9 cellular contexts compared by ENCODE assay signal in the genomic region with DNA sequence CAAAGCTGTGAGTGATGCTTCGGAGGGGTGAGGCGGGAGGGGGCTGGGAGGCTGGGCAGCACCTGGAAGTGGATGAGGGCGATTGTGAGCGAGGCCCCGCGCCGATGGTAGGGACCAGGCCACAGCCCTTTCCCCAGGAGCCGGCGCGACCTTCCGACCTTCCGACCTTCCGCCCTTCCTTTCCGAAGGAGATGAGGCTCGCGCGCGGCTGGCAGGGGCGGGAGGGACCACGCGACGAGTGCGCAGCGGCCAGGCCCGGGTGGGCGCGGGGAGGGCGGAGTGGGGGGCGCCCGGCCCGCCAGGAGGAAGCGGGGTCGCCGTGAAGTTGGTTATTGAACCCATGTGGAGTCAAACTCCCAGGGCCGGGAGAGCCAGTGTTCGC. TPM values are rescaled to one million over a fixed set of nuclear protein-coding genes. Genes with fewer than 3 reads are reported as not detected.
DNase-seq lines count a peak whose midpoint lies in the region; ATAC-seq, FAIRE-seq and TF ChIP-seq lines count a peak whose summit lies in the region.
"Had no signal": no experiment of that assay in that cellular context is flagged by ENCODE, and none has a peak within 500 bp of the region (broad histone marks: within the 10 kb centered on the region; RNA-seq: fewer than 3 reads in every experiment).

No MANE protein-coding gene starts in this region.

- no peak overlapping the region for H3K27ac Mint-ChIP-seq in activated CD4-positive, alpha-beta memory T cell treated with anti-CD3 and anti-CD28 coated beads, Interleukin-2, amount 10 ng/mL, durations not matched to agents 7 days and 5 days

- POLR2A ChIA-PET in activated CD4-positive, alpha-beta memory T cell treated with anti-CD3 and anti-CD28 coated beads, Interleukin-2, amount 10 ng/mL, durations not matched to agents 7 days and 5 days (lab: Charles Lee) = interaction anchor here (1.4 kb wide), 1 partner anchor 56 kb away, joined by 3 read pairs; a partner anchor contains a TSS

- peaks cover 39% of the 10 kb centered on the region for H3K27me3 Mint-ChIP-seq in activated CD4-positive, alpha-beta memory T cell treated with anti-CD3 and anti-CD28 coated beads, Interleukin-2, amount 10 ng/mL, durations not matched to agents 7 days and 5 days

- peak overlapping the region; percentile 99 for H3K4me2 ChIP-seq in skeletal muscle satellite cell (ENCODE audit: low read length)

- no peak overlapping the region for H3K27ac ChIP-seq in iPS-18a (ENCODE audit: low read length)

- ATAC-seq in HG03280 (IDR thresholded peaks at IDR 0.05; ENCODE audit: unreplicated experiment) = no peak
- ATAC-seq in GM18505 (IDR thresholded peaks at IDR 0.05; ENCODE audit: unreplicated experiment) = no peak

- FAIRE-seq in RCC 7860 (lab: Jason Lieb, UNC) = no peak
- FAIRE-seq: GM12891 had no signal

- peak overlapping the region; percentile 24 for H3K4me3 Mint-ChIP-seq in activated CD4-positive, alpha-beta memory T cell treated with anti-CD3 and anti-CD28 coated beads, Interleukin-2, amount 10 ng/mL, durations not matched to agents 7 days and 5 days

- H3K4me1 ChIP-seq in iPS-18a (ENCODE audit: control insufficient read depth, low read depth, low read length) (peaks cover 20% of the 10 kb centered on the region), skeletal muscle satellite cell (ENCODE audit: control insufficient read depth, insufficient read depth, low read length) (peaks cover 18% of the 10 kb centered on the region)

- CTCF ChIA-PET in activated CD4-positive, alpha-beta memory T cell treated with anti-CD3 and anti-CD28 coated beads, Interleukin-2, amount 10 ng/mL, durations not matched to agents 7 days and 5 days (lab: Charles Lee) = interaction anchor here (0.7 to 1.1 kb wide), 2 partner anchors 61 to 66 kb away, joined by 3 to 4 read pairs; no protein-coding TSS in a partner anchor

- H3K4me3 ChIP-seq in H7 (ENCODE audit: insufficient read depth, low read depth, low read length) (peak overlapping the region; percentile 93), iPS-18a (ENCODE audit: low read length) (peak overlapping the region; percentile 64), skeletal muscle satellite cell (ENCODE audit: low read length) (peak overlapping the region; percentile 91)

- H3K9ac ChIP-seq in iPS-18a (ENCODE audit: low read length) = peak overlapping the region; percentile 42
- H3K9ac ChIP-seq in skeletal muscle satellite cell (ENCODE audit: low read depth, low read length) = peak overlapping the region; percentile 76

- TF ChIP-seq POLR2A in GM18505 (IDR thresholded peaks at IDR 0.05; ENCODE audit: borderline replicate concordance, extremely low read depth, insufficient read depth, insufficient read length) = no peak

- no peaks in the 10 kb centered on the region; the same call in 1 of the 2 replicates for H3K27me3 ChIP-seq in H7 (ENCODE audit: control insufficient read depth, insufficient read depth, low read length)
- peaks cover 29% of the 10 kb centered on the region for H3K27me3 ChIP-seq in iPS-18a (ENCODE audit: control insufficient read depth, insufficient read depth, low read length)
- H3K27me3 ChIP-seq in skeletal muscle satellite cell (ENCODE audit: control insufficient read depth, insufficient read depth, low read length) = no peaks in the 10 kb centered on the region

- H3K9me3 Mint-ChIP-seq in activated CD4-positive, alpha-beta memory T cell treated with anti-CD3 and anti-CD28 coated beads, Interleukin-2, amount 10 ng/mL, durations not matched to agents 7 days and 5 days = no peaks in the 10 kb centered on the region

- H3K4me1 Mint-ChIP-seq in activated CD4-positive, alpha-beta memory T cell treated with anti-CD3 and anti-CD28 coated beads, Interleukin-2, amount 10 ng/mL, durations not matched to agents 7 days and 5 days = peaks cover 31% of the 10 kb centered on the region

- peaks cover 4% of the 10 kb centered on the region for H3K36me3 Mint-ChIP-seq in activated CD4-positive, alpha-beta memory T cell treated with anti-CD3 and anti-CD28 coated beads, Interleukin-2, amount 10 ng/mL, durations not matched to agents 7 days and 5 days (ENCODE audit: low read depth)

- peaks cover 2% of the 10 kb centered on the region; the same call in 1 of the 2 replicates for H3K36me3 ChIP-seq in H7 (replicated peaks; ENCODE audit: control insufficient read depth, insufficient read depth, low read length)
- no peaks in the 10 kb centered on the region for H3K36me3 ChIP-seq in iPS-18a (ENCODE audit: control insufficient read depth, low read depth, low read length)
- no peaks in the 10 kb centered on the region for H3K36me3 ChIP-seq in skeletal muscle satellite cell (ENCODE audit: insufficient read depth, low read length)

- peak; percentile 82 for DNase-seq in H7
- no peak for DNase-seq in activated CD4-positive, alpha-beta memory T cell treated with anti-CD3 and anti-CD28 coated beads, Interleukin-2, amount 10 ng/mL, durations not matched to agents 7 days and 5 days
- no peak for DNase-seq in RCC 7860 (ENCODE audit: low spot score)
- no peak for DNase-seq in middle frontal gyrus (ENCODE audit: extremely low spot score, low spot score)

- no peaks in the 10 kb centered on the region for H3K9me3 ChIP-seq in iPS-18a (ENCODE audit: control insufficient read depth, low read depth, low read length)
- H3K9me3 ChIP-seq in skeletal muscle satellite cell (replicated peaks; ENCODE audit: low read length) = no peaks in the 10 kb centered on the region

RNA-seq across cellular contexts. Expression of a gene that starts 56.5 kb away (rescaled TPM):
- 35.5 and 45.7 TPM in 2 replicates for total RNA-seq in H7 (2014; rRNA removed; shearing (Covaris generic))
- total RNA-seq in activated CD4-positive, alpha-beta memory T cell treated with anti-CD3 and anti-CD28 coated beads, Interleukin-2, amount 10 ng/mL, durations not matched to agents 7 days and 5 days = 10 to 100 TPM; 36.7 to 39.8 TPM
- 1.7 and 2.0 TPM in 2 replicates for total RNA-seq in skeletal muscle satellite cell (2012; rRNA removed)
